In the genomic region with DNA sequence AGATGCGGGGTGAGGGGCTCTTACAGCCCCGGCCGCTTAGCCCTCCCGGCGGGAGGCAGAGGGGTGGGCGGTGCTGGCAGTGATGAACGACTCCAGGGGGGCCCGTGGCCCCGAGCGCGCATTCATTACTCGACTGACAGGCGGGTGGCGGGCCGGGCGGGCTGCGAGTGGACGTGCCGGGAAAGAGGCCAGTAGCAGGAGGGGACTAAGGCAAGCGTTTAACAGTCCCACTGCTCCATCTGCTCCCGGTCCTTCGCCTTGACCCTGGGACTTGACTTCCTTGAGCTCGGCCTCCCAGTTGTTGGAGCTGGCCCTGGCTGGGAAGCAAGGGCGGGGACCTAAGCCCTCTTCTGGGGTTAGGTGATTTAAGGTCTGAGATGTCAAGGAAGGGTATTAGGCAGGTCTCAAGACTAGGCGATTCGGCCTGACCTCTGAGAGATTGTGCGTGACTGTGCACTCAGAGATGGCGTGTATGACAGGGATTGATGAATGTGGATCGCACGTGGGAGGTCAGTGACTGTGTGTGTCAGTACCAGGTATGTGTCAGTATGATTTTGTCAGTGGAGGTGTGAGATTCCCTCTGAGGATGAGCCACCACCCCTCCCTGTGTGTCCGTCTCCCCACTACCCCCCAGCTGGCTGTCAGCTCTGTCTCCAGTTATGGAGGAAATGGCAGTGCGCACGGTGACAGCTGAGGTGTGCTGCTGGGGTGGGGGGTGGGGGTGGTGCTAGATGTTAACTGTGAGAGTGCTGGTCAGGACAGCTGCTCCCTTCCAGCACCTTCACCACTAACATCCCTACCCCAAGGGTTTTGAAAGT, we compare ENCODE assay signal across 1 cellular context.
TF ChIP-seq lines count a peak whose summit lies in the region.

No MANE protein-coding gene starts in this region.

TF ChIP-seq in HEK293, 187 proteins besides CTCF, POLR2A, EP300 and RAD21 (continued from another document):
- TF ChIP-seq, protein P1, sequence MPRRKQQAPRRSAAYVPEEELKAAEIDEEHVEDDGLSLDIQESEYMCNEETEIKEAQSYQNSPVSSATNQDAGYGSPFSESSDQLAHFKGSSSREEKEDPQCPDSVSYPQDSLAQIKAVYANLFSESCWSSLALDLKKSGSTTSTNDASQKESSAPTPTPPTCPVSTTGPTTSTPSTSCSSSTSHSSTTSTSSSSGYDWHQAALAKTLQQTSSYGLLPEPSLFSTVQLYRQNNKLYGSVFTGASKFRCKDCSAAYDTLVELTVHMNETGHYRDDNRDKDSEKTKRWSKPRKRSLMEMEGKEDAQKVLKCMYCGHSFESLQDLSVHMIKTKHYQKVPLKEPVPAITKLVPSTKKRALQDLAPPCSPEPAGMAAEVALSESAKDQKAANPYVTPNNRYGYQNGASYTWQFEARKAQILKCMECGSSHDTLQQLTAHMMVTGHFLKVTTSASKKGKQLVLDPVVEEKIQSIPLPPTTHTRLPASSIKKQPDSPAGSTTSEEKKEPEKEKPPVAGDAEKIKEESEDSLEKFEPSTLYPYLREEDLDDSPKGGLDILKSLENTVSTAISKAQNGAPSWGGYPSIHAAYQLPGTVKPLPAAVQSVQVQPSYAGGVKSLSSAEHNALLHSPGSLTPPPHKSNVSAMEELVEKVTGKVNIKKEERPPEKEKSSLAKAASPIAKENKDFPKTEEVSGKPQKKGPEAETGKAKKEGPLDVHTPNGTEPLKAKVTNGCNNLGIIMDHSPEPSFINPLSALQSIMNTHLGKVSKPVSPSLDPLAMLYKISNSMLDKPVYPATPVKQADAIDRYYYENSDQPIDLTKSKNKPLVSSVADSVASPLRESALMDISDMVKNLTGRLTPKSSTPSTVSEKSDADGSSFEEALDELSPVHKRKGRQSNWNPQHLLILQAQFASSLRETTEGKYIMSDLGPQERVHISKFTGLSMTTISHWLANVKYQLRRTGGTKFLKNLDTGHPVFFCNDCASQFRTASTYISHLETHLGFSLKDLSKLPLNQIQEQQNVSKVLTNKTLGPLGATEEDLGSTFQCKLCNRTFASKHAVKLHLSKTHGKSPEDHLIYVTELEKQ (tag by site-specific recombination; IDR thresholded peaks at IDR 0.05; ENCODE audit: borderline replicate concordance) = no peak
- no peak for TF ChIP-seq ZSCAN23 (tag by site-specific recombination; IDR thresholded peaks at IDR 0.05)
- peak; percentile 59 for TF ChIP-seq ZEB2 (tag by site-specific recombination; IDR thresholded peaks at IDR 0.05)
